1 cellular context compared by ENCODE assay signal in genomic region chr4:185332575-185333464, GRCh38.
TF ChIP-seq lines count a peak whose summit lies in the region.

No MANE protein-coding gene starts in this region.

TF ChIP-seq in HepG2, 621 proteins besides CTCF, POLR2A, EP300 and RAD21 (continued from another document and continues in another):
- TF ChIP-seq, protein P1, sequence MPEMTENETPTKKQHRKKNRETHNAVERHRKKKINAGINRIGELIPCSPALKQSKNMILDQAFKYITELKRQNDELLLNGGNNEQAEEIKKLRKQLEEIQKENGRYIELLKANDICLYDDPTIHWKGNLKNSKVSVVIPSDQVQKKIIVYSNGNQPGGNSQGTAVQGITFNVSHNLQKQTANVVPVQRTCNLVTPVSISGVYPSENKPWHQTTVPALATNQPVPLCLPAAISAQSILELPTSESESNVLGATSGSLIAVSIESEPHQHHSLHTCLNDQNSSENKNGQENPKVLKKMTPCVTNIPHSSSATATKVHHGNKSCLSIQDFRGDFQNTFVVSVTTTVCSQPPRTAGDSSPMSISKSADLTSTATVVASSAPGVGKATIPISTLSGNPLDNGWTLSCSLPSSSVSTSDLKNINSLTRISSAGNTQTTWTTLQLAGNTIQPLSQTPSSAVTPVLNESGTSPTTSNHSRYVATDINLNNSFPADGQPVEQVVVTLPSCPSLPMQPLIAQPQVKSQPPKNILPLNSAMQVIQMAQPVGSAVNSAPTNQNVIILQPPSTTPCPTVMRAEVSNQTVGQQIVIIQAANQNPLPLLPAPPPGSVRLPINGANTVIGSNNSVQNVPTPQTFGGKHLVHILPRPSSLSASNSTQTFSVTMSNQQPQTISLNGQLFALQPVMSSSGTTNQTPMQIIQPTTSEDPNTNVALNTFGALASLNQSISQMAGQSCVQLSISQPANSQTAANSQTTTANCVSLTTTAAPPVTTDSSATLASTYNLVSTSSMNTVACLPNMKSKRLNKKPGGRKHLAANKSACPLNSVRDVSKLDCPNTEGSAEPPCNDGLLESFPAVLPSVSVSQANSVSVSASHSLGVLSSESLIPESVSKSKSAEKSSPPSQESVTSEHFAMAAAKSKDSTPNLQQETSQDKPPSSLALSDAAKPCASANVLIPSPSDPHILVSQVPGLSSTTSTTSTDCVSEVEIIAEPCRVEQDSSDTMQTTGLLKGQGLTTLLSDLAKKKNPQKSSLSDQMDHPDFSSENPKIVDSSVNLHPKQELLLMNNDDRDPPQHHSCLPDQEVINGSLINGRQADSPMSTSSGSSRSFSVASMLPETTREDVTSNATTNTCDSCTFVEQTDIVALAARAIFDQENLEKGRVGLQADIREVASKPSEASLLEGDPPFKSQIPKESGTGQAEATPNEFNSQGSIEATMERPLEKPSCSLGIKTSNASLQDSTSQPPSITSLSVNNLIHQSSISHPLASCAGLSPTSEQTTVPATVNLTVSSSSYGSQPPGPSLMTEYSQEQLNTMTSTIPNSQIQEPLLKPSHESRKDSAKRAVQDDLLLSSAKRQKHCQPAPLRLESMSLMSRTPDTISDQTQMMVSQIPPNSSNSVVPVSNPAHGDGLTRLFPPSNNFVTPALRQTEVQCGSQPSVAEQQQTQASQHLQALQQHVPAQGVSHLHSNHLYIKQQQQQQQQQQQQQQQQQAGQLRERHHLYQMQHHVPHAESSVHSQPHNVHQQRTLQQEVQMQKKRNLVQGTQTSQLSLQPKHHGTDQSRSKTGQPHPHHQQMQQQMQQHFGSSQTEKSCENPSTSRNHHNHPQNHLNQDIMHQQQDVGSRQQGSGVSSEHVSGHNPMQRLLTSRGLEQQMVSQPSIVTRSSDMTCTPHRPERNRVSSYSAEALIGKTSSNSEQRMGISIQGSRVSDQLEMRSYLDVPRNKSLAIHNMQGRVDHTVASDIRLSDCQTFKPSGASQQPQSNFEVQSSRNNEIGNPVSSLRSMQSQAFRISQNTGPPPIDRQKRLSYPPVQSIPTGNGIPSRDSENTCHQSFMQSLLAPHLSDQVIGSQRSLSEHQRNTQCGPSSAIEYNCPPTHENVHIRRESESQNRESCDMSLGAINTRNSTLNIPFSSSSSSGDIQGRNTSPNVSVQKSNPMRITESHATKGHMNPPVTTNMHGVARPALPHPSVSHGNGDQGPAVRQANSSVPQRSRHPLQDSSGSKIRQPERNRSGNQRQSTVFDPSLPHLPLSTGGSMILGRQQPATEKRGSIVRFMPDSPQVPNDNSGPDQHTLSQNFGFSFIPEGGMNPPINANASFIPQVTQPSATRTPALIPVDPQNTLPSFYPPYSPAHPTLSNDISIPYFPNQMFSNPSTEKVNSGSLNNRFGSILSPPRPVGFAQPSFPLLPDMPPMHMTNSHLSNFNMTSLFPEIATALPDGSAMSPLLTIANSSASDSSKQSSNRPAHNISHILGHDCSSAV (CRISPR knock-in tag; IDR thresholded peaks at IDR 0.05; ENCODE audit: borderline replicate concordance) = no peak
- TF ChIP-seq NFKBIZ (CRISPR knock-in tag; IDR thresholded peaks at IDR 0.05) (no peak), SIX1 (CRISPR knock-in tag; IDR thresholded peaks at IDR 0.05; ENCODE audit: borderline replicate concordance) (peak; percentile 32; the same call in 1 of the 2 replicates), ZNF503 (CRISPR knock-in tag; IDR thresholded peaks at IDR 0.05) (peak; percentile 58; the same call in 1 of the 2 replicates), LCORL (IDR thresholded peaks at IDR 0.05) (no peak), LCORL (CRISPR knock-in tag; IDR thresholded peaks at IDR 0.05) (no peak), THAP11 (CRISPR knock-in tag; IDR thresholded peaks at IDR 0.05) (no peak), MTA3 (CRISPR knock-in tag; IDR thresholded peaks at IDR 0.05) (no peak), ZFP37 (CRISPR knock-in tag; IDR thresholded peaks at IDR 0.05; ENCODE audit: borderline replicate concordance) (no peak), ZNF644 (CRISPR knock-in tag; IDR thresholded peaks at IDR 0.05; ENCODE audit: low read depth) (no peak), NCOR1 (IDR thresholded peaks at IDR 0.05; ENCODE audit: borderline replicate concordance, low read length) (peak; percentile 59; the same call in 1 of the 2 replicates), PCBP2 (optimal IDR thresholded peaks at IDR 0.05; ENCODE audit: low read depth, low read length, poor library complexity, severe bottlenecking) (no peak), SCMH1 (CRISPR knock-in tag; IDR thresholded peaks at IDR 0.05; ENCODE audit: borderline replicate concordance) (no peak), ZNF350 (CRISPR knock-in tag; IDR thresholded peaks at IDR 0.05; ENCODE audit: borderline replicate concordance, low read depth) (no peak), XRCC5 (optimal IDR thresholded peaks at IDR 0.05; ENCODE audit: low read length) (no peak), HMGA1 (CRISPR knock-in tag; conservative IDR thresholded peaks at IDR 0.05) (no peak), HOXA3 (CRISPR knock-in tag; IDR thresholded peaks at IDR 0.05) (no peak), TBP (CRISPR knock-in tag; IDR thresholded peaks at IDR 0.05) (no peak), PHF8 (CRISPR knock-in tag; IDR thresholded peaks at IDR 0.05) (no peak), ZNF20 (CRISPR knock-in tag; IDR thresholded peaks at IDR 0.05) (no peak), RFX5 (IDR thresholded peaks at IDR 0.05; ENCODE audit: low read depth, low read length) (no peak)
- TF ChIP-seq, protein P2, sequence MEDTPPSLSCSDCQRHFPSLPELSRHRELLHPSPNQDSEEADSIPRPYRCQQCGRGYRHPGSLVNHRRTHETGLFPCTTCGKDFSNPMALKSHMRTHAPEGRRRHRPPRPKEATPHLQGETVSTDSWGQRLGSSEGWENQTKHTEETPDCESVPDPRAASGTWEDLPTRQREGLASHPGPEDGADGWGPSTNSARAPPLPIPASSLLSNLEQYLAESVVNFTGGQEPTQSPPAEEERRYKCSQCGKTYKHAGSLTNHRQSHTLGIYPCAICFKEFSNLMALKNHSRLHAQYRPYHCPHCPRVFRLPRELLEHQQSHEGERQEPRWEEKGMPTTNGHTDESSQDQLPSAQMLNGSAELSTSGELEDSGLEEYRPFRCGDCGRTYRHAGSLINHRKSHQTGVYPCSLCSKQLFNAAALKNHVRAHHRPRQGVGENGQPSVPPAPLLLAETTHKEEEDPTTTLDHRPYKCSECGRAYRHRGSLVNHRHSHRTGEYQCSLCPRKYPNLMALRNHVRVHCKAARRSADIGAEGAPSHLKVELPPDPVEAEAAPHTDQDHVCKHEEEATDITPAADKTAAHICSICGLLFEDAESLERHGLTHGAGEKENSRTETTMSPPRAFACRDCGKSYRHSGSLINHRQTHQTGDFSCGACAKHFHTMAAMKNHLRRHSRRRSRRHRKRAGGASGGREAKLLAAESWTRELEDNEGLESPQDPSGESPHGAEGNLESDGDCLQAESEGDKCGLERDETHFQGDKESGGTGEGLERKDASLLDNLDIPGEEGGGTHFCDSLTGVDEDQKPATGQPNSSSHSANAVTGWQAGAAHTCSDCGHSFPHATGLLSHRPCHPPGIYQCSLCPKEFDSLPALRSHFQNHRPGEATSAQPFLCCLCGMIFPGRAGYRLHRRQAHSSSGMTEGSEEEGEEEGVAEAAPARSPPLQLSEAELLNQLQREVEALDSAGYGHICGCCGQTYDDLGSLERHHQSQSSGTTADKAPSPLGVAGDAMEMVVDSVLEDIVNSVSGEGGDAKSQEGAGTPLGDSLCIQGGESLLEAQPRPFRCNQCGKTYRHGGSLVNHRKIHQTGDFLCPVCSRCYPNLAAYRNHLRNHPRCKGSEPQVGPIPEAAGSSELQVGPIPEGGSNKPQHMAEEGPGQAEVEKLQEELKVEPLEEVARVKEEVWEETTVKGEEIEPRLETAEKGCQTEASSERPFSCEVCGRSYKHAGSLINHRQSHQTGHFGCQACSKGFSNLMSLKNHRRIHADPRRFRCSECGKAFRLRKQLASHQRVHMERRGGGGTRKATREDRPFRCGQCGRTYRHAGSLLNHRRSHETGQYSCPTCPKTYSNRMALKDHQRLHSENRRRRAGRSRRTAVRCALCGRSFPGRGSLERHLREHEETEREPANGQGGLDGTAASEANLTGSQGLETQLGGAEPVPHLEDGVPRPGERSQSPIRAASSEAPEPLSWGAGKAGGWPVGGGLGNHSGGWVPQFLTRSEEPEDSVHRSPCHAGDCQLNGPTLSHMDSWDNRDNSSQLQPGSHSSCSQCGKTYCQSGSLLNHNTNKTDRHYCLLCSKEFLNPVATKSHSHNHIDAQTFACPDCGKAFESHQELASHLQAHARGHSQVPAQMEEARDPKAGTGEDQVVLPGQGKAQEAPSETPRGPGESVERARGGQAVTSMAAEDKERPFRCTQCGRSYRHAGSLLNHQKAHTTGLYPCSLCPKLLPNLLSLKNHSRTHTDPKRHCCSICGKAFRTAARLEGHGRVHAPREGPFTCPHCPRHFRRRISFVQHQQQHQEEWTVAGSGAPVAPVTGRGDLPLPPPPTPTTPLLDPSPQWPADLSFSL (CRISPR knock-in tag; IDR thresholded peaks at IDR 0.05) = no peak
- TF ChIP-seq, protein P3, sequence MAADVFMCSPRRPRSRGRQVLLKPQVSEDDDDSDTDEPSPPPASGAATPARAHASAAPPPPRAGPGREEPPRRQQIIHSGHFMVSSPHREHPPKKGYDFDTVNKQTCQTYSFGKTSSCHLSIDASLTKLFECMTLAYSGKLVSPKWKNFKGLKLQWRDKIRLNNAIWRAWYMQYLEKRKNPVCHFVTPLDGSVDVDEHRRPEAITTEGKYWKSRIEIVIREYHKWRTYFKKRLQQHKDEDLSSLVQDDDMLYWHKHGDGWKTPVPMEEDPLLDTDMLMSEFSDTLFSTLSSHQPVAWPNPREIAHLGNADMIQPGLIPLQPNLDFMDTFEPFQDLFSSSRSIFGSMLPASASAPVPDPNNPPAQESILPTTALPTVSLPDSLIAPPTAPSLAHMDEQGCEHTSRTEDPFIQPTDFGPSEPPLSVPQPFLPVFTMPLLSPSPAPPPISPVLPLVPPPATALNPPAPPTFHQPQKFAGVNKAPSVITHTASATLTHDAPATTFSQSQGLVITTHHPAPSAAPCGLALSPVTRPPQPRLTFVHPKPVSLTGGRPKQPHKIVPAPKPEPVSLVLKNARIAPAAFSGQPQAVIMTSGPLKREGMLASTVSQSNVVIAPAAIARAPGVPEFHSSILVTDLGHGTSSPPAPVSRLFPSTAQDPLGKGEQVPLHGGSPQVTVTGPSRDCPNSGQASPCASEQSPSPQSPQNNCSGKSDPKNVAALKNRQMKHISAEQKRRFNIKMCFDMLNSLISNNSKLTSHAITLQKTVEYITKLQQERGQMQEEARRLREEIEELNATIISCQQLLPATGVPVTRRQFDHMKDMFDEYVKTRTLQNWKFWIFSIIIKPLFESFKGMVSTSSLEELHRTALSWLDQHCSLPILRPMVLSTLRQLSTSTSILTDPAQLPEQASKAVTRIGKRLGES (CRISPR knock-in tag; IDR thresholded peaks at IDR 0.05; ENCODE audit: borderline replicate concordance) = no peak
- TF ChIP-seq, protein P4, sequence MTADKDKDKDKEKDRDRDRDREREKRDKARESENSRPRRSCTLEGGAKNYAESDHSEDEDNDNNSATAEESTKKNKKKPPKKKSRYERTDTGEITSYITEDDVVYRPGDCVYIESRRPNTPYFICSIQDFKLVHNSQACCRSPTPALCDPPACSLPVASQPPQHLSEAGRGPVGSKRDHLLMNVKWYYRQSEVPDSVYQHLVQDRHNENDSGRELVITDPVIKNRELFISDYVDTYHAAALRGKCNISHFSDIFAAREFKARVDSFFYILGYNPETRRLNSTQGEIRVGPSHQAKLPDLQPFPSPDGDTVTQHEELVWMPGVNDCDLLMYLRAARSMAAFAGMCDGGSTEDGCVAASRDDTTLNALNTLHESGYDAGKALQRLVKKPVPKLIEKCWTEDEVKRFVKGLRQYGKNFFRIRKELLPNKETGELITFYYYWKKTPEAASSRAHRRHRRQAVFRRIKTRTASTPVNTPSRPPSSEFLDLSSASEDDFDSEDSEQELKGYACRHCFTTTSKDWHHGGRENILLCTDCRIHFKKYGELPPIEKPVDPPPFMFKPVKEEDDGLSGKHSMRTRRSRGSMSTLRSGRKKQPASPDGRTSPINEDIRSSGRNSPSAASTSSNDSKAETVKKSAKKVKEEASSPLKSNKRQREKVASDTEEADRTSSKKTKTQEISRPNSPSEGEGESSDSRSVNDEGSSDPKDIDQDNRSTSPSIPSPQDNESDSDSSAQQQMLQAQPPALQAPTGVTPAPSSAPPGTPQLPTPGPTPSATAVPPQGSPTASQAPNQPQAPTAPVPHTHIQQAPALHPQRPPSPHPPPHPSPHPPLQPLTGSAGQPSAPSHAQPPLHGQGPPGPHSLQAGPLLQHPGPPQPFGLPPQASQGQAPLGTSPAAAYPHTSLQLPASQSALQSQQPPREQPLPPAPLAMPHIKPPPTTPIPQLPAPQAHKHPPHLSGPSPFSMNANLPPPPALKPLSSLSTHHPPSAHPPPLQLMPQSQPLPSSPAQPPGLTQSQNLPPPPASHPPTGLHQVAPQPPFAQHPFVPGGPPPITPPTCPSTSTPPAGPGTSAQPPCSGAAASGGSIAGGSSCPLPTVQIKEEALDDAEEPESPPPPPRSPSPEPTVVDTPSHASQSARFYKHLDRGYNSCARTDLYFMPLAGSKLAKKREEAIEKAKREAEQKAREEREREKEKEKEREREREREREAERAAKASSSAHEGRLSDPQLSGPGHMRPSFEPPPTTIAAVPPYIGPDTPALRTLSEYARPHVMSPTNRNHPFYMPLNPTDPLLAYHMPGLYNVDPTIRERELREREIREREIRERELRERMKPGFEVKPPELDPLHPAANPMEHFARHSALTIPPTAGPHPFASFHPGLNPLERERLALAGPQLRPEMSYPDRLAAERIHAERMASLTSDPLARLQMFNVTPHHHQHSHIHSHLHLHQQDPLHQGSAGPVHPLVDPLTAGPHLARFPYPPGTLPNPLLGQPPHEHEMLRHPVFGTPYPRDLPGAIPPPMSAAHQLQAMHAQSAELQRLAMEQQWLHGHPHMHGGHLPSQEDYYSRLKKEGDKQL (CRISPR knock-in tag; IDR thresholded peaks at IDR 0.05; ENCODE audit: low read depth) = no peak
- TF ChIP-seq, protein P5, sequence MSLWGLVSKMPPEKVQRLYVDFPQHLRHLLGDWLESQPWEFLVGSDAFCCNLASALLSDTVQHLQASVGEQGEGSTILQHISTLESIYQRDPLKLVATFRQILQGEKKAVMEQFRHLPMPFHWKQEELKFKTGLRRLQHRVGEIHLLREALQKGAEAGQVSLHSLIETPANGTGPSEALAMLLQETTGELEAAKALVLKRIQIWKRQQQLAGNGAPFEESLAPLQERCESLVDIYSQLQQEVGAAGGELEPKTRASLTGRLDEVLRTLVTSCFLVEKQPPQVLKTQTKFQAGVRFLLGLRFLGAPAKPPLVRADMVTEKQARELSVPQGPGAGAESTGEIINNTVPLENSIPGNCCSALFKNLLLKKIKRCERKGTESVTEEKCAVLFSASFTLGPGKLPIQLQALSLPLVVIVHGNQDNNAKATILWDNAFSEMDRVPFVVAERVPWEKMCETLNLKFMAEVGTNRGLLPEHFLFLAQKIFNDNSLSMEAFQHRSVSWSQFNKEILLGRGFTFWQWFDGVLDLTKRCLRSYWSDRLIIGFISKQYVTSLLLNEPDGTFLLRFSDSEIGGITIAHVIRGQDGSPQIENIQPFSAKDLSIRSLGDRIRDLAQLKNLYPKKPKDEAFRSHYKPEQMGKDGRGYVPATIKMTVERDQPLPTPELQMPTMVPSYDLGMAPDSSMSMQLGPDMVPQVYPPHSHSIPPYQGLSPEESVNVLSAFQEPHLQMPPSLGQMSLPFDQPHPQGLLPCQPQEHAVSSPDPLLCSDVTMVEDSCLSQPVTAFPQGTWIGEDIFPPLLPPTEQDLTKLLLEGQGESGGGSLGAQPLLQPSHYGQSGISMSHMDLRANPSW (CRISPR knock-in tag; IDR thresholded peaks at IDR 0.05; ENCODE audit: borderline replicate concordance) = no peak
